ENCODE assay signal across 1 cellular context in the genomic region with DNA sequence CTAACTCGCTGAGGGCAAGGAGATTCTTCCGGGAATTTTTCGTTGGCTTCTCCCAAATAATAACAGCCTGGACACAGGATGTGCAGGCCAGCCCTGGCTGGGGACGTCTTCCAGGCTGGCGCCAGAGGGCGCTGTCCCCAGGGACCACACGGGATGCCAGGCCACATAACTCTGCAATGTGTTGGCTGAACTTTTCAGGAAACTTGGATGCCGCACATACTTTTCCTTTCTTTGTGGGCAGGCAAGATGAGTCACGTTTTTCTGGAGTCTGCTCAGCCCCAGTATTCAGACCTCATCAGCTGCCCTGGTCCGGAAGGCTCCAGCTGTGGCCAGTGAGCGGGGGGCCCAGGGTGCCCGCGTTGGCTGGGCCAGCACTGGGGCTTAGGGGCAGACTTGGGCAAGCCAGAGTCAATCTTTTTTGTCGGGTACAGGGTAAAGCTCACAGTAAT.
A peak's percentile ranks its signal among the peaks of the same experiment; 100 is the strongest.
TF ChIP-seq lines count a peak whose summit lies in the region.

No MANE protein-coding gene starts in this region.

TF ChIP-seq in SK-N-SH, 30 proteins besides CTCF, POLR2A, EP300 and RAD21 (continued from another document):
- TF ChIP-seq FOSL2 (IDR thresholded peaks at IDR 0.05; ENCODE audit: borderline replicate concordance, low read depth): peak; percentile 100
- peak; percentile 73 for TF ChIP-seq SMC3 (IDR thresholded peaks at IDR 0.05; ENCODE audit: low read depth, low read length)
- TF ChIP-seq ELF1 (IDR thresholded peaks at IDR 0.05): peak; percentile 73
- TF ChIP-seq TAF1 (IDR thresholded peaks at IDR 0.05; ENCODE audit: borderline replicate concordance, low read depth, low read length): peak; percentile 65; the same call in 1 of the 2 replicates
- TF ChIP-seq MAX (IDR thresholded peaks at IDR 0.05; ENCODE audit: low read depth): peak; percentile 84
- no peak for TF ChIP-seq RFX5 (IDR thresholded peaks at IDR 0.05; ENCODE audit: low read length)
- TF ChIP-seq USF2 (IDR thresholded peaks at IDR 0.05; ENCODE audit: borderline replicate concordance, low read depth, low read length): no peak
- peak; percentile 50 for TF ChIP-seq GABPA (IDR thresholded peaks at IDR 0.05; ENCODE audit: low read depth)
- peak; percentile 35 for TF ChIP-seq CHD2 (IDR thresholded peaks at IDR 0.05; ENCODE audit: low read length, partially characterized antibody)
- TF ChIP-seq FOXJ3 (CRISPR knock-in tag; IDR thresholded peaks at IDR 0.05): no peak
- TF ChIP-seq MEF2A (IDR thresholded peaks at IDR 0.05; ENCODE audit: borderline replicate concordance, low read depth): peak; percentile 88; the same call in 1 of the 2 replicates
- peak; percentile 60 for TF ChIP-seq USF1 (IDR thresholded peaks at IDR 0.05; ENCODE audit: borderline replicate concordance, low read depth)
TF ChIP-seq in SK-N-SH: peak in this region for 22.
